1 cellular context compared by ENCODE assay signal in the genomic region with DNA sequence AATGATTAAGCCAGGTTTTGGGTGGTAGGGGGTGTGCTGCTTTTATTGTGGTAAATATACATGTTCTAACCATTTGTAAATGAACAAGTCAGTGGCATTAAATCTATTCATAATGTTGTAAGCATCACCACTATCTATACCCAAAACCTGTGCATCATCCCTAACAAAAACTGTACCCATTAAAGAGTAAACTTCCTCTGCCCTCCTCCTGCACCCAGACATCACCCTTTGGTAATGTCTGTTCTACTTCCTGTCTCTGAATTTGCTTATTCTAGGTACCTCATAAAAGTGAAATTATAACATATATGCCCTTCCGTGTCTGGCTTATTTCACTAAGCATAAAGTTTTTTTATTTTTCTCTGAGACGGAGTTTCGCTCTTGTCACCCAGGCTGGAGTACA.
TF ChIP-seq lines count a peak whose summit lies in the region.

No MANE protein-coding gene starts in this region.

TF ChIP-seq in HepG2, 621 proteins besides CTCF, POLR2A, EP300 and RAD21 (continued from another document):
- TF ChIP-seq, protein P1, sequence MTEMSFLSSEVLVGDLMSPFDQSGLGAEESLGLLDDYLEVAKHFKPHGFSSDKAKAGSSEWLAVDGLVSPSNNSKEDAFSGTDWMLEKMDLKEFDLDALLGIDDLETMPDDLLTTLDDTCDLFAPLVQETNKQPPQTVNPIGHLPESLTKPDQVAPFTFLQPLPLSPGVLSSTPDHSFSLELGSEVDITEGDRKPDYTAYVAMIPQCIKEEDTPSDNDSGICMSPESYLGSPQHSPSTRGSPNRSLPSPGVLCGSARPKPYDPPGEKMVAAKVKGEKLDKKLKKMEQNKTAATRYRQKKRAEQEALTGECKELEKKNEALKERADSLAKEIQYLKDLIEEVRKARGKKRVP (CRISPR knock-in tag; IDR thresholded peaks at IDR 0.05) = no peak
- no peak for TF ChIP-seq TBX2 (CRISPR knock-in tag; IDR thresholded peaks at IDR 0.05; ENCODE audit: borderline replicate concordance)
- TF ChIP-seq, protein P2, sequence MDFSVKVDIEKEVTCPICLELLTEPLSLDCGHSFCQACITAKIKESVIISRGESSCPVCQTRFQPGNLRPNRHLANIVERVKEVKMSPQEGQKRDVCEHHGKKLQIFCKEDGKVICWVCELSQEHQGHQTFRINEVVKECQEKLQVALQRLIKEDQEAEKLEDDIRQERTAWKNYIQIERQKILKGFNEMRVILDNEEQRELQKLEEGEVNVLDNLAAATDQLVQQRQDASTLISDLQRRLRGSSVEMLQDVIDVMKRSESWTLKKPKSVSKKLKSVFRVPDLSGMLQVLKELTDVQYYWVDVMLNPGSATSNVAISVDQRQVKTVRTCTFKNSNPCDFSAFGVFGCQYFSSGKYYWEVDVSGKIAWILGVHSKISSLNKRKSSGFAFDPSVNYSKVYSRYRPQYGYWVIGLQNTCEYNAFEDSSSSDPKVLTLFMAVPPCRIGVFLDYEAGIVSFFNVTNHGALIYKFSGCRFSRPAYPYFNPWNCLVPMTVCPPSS (IDR thresholded peaks at IDR 0.05) = no peak
